In genomic region chr22:22880645-22881044, GRCh38 we compare ENCODE assay signal across 15 cellular contexts. TPM values are rescaled to one million over a fixed set of nuclear protein-coding genes. Genes with fewer than 3 reads are reported as not detected.
DNase-seq lines count a peak whose midpoint lies in the region; TF ChIP-seq lines count a peak whose summit lies in the region.
"Had no signal": no experiment of that assay in that cellular context is flagged by ENCODE, and none has a peak within 500 bp of the region (broad histone marks: within the 10 kb centered on the region; RNA-seq: fewer than 3 reads in every experiment).

No MANE protein-coding gene starts in this region.

- CTCF ChIA-PET in activated CD4-positive, alpha-beta memory T cell treated with anti-CD3 and anti-CD28 coated beads for 36 hours (lab: Charles Lee), result interaction anchor here (0.6 to 9.1 kb wide), 9 partner anchors 29 to 127 kb away, joined by 3 to 286 read pairs (median 3); no protein-coding TSS in a partner anchor
- CTCF ChIA-PET in activated CD4-positive, alpha-beta memory T cell treated with anti-CD3 and anti-CD28 coated beads, Interleukin-2, amount 10 ng/mL, durations not matched to agents 7 days and 5 days (lab: Charles Lee), result interaction anchor here (0.6 to 10.3 kb wide), 7 partner anchors 32 to 243 kb away, joined by 3 to 235 read pairs (median 11); no protein-coding TSS in a partner anchor

- peaks cover 55% of the 10 kb centered on the region for H3F3A ChIP-seq in MM.1S (ENCODE audit: insufficient read depth, low read length)

- WGBS in endodermal cell (ENCODE audit: insufficient coverage in 1 of 2, insufficient read length in 1 of 2), 2 experiments, result 68 to 88% methylated on average over 4 to 9 of the region's 9 CpGs

- H3K27ac Mint-ChIP-seq in activated CD4-positive, alpha-beta memory T cell treated with anti-CD3 and anti-CD28 coated beads for 36 hours, result no peak overlapping the region
- no peak overlapping the region for H3K27ac Mint-ChIP-seq in activated CD4-positive, alpha-beta memory T cell treated with anti-CD3 and anti-CD28 coated beads, Interleukin-2, amount 10 ng/mL, durations not matched to agents 7 days and 5 days
- no peak overlapping the region for H3K27ac Mint-ChIP-seq in endodermal cell
- no peak overlapping the region for H3K27ac Mint-ChIP-seq in type B pancreatic cell

- POLR2A ChIA-PET in activated CD4-positive, alpha-beta memory T cell treated with anti-CD3 and anti-CD28 coated beads for 36 hours (lab: Charles Lee), result no interaction called here
- POLR2A ChIA-PET in activated CD4-positive, alpha-beta memory T cell treated with anti-CD3 and anti-CD28 coated beads, Interleukin-2, amount 10 ng/mL, durations not matched to agents 7 days and 5 days (lab: Charles Lee), result no interaction called here

- no peaks in the 10 kb centered on the region for H3K36me3 Mint-ChIP-seq in activated CD4-positive, alpha-beta memory T cell treated with anti-CD3 and anti-CD28 coated beads for 36 hours
- H3K36me3 Mint-ChIP-seq in activated CD4-positive, alpha-beta memory T cell treated with anti-CD3 and anti-CD28 coated beads, Interleukin-2, amount 10 ng/mL, durations not matched to agents 7 days and 5 days (ENCODE audit: low read depth), result no peaks in the 10 kb centered on the region
- H3K36me3 Mint-ChIP-seq in endodermal cell (ENCODE audit: low read depth) (no peaks in the 10 kb centered on the region), type B pancreatic cell (no peaks in the 10 kb centered on the region)
- H3K36me3 Mint-ChIP-seq: CD14-positive monocyte had no signal

- H3K4me1 Mint-ChIP-seq in activated CD4-positive, alpha-beta memory T cell treated with anti-CD3 and anti-CD28 coated beads for 36 hours (ENCODE audit: low read depth), result peaks cover 1% of the 10 kb centered on the region
- peaks cover 20% of the 10 kb centered on the region for H3K4me1 Mint-ChIP-seq in activated CD4-positive, alpha-beta memory T cell treated with anti-CD3 and anti-CD28 coated beads, Interleukin-2, amount 10 ng/mL, durations not matched to agents 7 days and 5 days
- H3K4me1 Mint-ChIP-seq in endodermal cell, result peaks cover 3% of the 10 kb centered on the region
- no peaks in the 10 kb centered on the region for H3K4me1 Mint-ChIP-seq in type B pancreatic cell (ENCODE audit: unreplicated experiment)

- no peak overlapping the region for H3K4me3 Mint-ChIP-seq in activated CD4-positive, alpha-beta memory T cell treated with anti-CD3 and anti-CD28 coated beads for 36 hours
- H3K4me3 Mint-ChIP-seq in activated CD4-positive, alpha-beta memory T cell treated with anti-CD3 and anti-CD28 coated beads, Interleukin-2, amount 10 ng/mL, durations not matched to agents 7 days and 5 days, result no peak overlapping the region
- H3K4me3 Mint-ChIP-seq in endodermal cell, result no peak overlapping the region
- H3K4me3 Mint-ChIP-seq in type B pancreatic cell, result no peak overlapping the region
- H3K4me3 Mint-ChIP-seq: CD14-positive monocyte had no signal

- no peak for TF ChIP-seq CTCF in MM.1S (IDR thresholded peaks at IDR 0.05; ENCODE audit: low read length)
- no peak for TF ChIP-seq CTCF in endodermal cell (conservative IDR thresholded peaks at IDR 0.05)
- TF ChIP-seq CTCF in type B pancreatic cell (conservative IDR thresholded peaks at IDR 0.05), result no peak

- H3K9me3 ChIP-seq in MM.1S (replicated peaks; ENCODE audit: insufficient read depth, low read length) (no peaks in the 10 kb centered on the region), endodermal cell (ENCODE audit: control insufficient read depth, low read length) (no peaks in the 10 kb centered on the region)

- peaks cover under 1% of the 10 kb centered on the region for H3K9me3 Mint-ChIP-seq in activated CD4-positive, alpha-beta memory T cell treated with anti-CD3 and anti-CD28 coated beads for 36 hours
- no peaks in the 10 kb centered on the region for H3K9me3 Mint-ChIP-seq in activated CD4-positive, alpha-beta memory T cell treated with anti-CD3 and anti-CD28 coated beads, Interleukin-2, amount 10 ng/mL, durations not matched to agents 7 days and 5 days
- H3K9me3 Mint-ChIP-seq in endodermal cell (no peaks in the 10 kb centered on the region), type B pancreatic cell (no peaks in the 10 kb centered on the region)

- intact Hi-C loops in activated CD4-positive, alpha-beta memory T cell treated with anti-CD3 and anti-CD28 coated beads for 36 hours (cut with micrococcal nuclease), result no loop called here

- no peak overlapping the region for H2AFZ ChIP-seq in MM.1S (ENCODE audit: low read length)

- H3K4me2 ChIP-seq in MM.1S (ENCODE audit: low read depth, low read length), result peak overlapping the region; percentile 91

- no peaks in the 10 kb centered on the region for H3K9me2 ChIP-seq in MM.1S (replicated peaks; ENCODE audit: insufficient read depth, low read length)

- H3K27ac ChIP-seq in MM.1S (ENCODE audit: low read length) (peak overlapping the region; percentile 98; the same call in 1 of the 2 replicates), endodermal cell (ENCODE audit: low read depth, low read length) (no peak overlapping the region)
- H3K27ac ChIP-seq: 22Rv1 had no signal

- no peaks in the 10 kb centered on the region for H3K27me3 ChIP-seq in MM.1S (replicated peaks; ENCODE audit: insufficient read depth, low read length)
- peaks cover 22% of the 10 kb centered on the region for H3K27me3 ChIP-seq in endodermal cell (ENCODE audit: control insufficient read depth, insufficient read depth, low read length, poor library complexity, severe bottlenecking)

- H3K9ac ChIP-seq in MM.1S (ENCODE audit: low read length) (peak overlapping the region; percentile 94), endodermal cell (ENCODE audit: extremely low read depth, low read length, poor library complexity, severe bottlenecking) (no peak overlapping the region)

- H3K79me2 ChIP-seq in MM.1S (ENCODE audit: low read length), result peaks cover 60% of the 10 kb centered on the region

- peak; percentile 2 for DNase-seq in activated CD4-positive, alpha-beta memory T cell treated with anti-CD3 and anti-CD28 coated beads for 36 hours
- no peak for DNase-seq in activated CD4-positive, alpha-beta memory T cell treated with anti-CD3 and anti-CD28 coated beads, Interleukin-2, amount 10 ng/mL, durations not matched to agents 7 days and 5 days
- DNase-seq in MM.1S (no peak), endodermal cell (peak; percentile 23), type B pancreatic cell (ENCODE audit: extremely low spot score, unreplicated experiment) (peak; percentile 47), GDM1 (lab: John Stamatoyannopoulos, UW) (no peak), activated gamma-delta T cell treated with Interleukin-2 at 50 U/mL for 16 hours (no peak), cerebellum (ENCODE audit: low spot score) (no peak)
- DNase-seq: COR-L47, DMS153, NCI-H187, Right ventricle myocardium superior had no signal

- peaks cover 1% of the 10 kb centered on the region for H3K27me3 Mint-ChIP-seq in activated CD4-positive, alpha-beta memory T cell treated with anti-CD3 and anti-CD28 coated beads for 36 hours
- peaks cover 23% of the 10 kb centered on the region for H3K27me3 Mint-ChIP-seq in activated CD4-positive, alpha-beta memory T cell treated with anti-CD3 and anti-CD28 coated beads, Interleukin-2, amount 10 ng/mL, durations not matched to agents 7 days and 5 days
- H3K27me3 Mint-ChIP-seq in endodermal cell (ENCODE audit: insufficient read depth), result peaks cover 23% of the 10 kb centered on the region
- H3K27me3 Mint-ChIP-seq in type B pancreatic cell, result peaks cover 33% of the 10 kb centered on the region

- H3K4me1 ChIP-seq in MM.1S (ENCODE audit: low read length) (peaks cover 54% of the 10 kb centered on the region), endodermal cell (ENCODE audit: control insufficient read depth, insufficient read depth, low read length) (no peaks in the 10 kb centered on the region)

- H3K4me3 ChIP-seq in MM.1S (ENCODE audit: low read length) (no peak overlapping the region; the same call in 1 of the 2 replicates), endodermal cell (ENCODE audit: low read length) (no peak overlapping the region)

- H3K36me3 ChIP-seq in MM.1S (replicated peaks; ENCODE audit: insufficient read depth, low read length), result no peaks in the 10 kb centered on the region
- no peaks in the 10 kb centered on the region for H3K36me3 ChIP-seq in endodermal cell (ENCODE audit: control insufficient read depth, insufficient read depth, low read length)

- H4K20me1 ChIP-seq in MM.1S (ENCODE audit: insufficient read depth, low read length), result no peaks in the 10 kb centered on the region

RNA-seq across cellular contexts. Expression of gene IGLL5, which starts 7.0 kb away (rescaled TPM):
- not detected for total RNA-seq in activated CD4-positive, alpha-beta memory T cell treated with anti-CD3 and anti-CD28 coated beads for 36 hours
- total RNA-seq in activated CD4-positive, alpha-beta memory T cell treated with anti-CD3 and anti-CD28 coated beads, Interleukin-2, amount 10 ng/mL, durations not matched to agents 7 days and 5 days, result not detected
- not detected for total RNA-seq in endodermal cell
- polyA plus RNA-seq in endodermal cell (2013, experiment 1 of 2), result not detected
- polyA plus RNA-seq in endodermal cell (2013, experiment 2 of 2), result not detected
- not detected in 2 replicates for total RNA-seq in type B pancreatic cell (ENCODE audit: low replicate concordance)
- total RNA-seq in cerebellum, result not detected
- total RNA-seq: LHCN-M2, Right ventricle myocardium superior had no signal

Comparison
In these comparisons a context has a peak if more than half of its experiments do, and no peak if none do; other contexts are left out.
1. DNase-seq: peak in activated CD4-positive, alpha-beta memory T cell treated with anti-CD3 and anti-CD28 coated beads for 36 hours (single experiment), endodermal cell (single experiment) and type B pancreatic cell (single experiment); none in activated CD4-positive, alpha-beta memory T cell treated with anti-CD3 and anti-CD28 coated beads, Interleukin-2, amount 10 ng/mL, durations not matched to agents 7 days and 5 days (single experiment), MM.1S (single experiment), GDM1 (single experiment), activated gamma-delta T cell treated with Interleukin-2 at 50 U/mL for 16 hours (single experiment) and cerebellum (single experiment).